19 cellular contexts compared by ENCODE assay signal in genomic region chr5:148586796-148587195, GRCh38.
"Had no signal": no experiment of that assay in that cellular context is flagged by ENCODE, and none has a peak within 500 bp of the region (broad histone marks: within the 10 kb centered on the region; RNA-seq: fewer than 3 reads in every experiment).

No MANE protein-coding gene starts in this region.

- ATAC-seq: effector memory CD8-positive, alpha-beta T cell; left ventricle myocardium superior; lower lobe of right lung; natural killer cell; right cardiac atrium; stimulated activated naive B cell treated with anti-CD40 and anti-IgM and Interleukin-4, amounts not matched to agents 10 μg/mL and 1 μg/mL and 100 μg/mL, for 72 hours had no signal

- H3K4me1 ChIP-seq: colonic mucosa, lower lobe of right lung, parathyroid adenoma, tibial nerve, upper lobe of left lung had no signal

- H3K4me3 ChIP-seq: colonic mucosa, lower lobe of right lung, thoracic aorta, tibial nerve, upper lobe of left lung had no signal

- H3K4me3 Mint-ChIP-seq: central memory CD8-positive, alpha-beta T cell; effector memory CD8-positive, alpha-beta T cell; natural killer cell; stimulated activated naive B cell treated with anti-CD40 and anti-IgM and Interleukin-4, amounts not matched to agents 10 μg/mL and 1 μg/mL and 100 μg/mL, for 72 hours; stimulated activated naive CD8-positive, alpha-beta T cell treated with anti-CD3 and anti-CD28 coated beads, Interleukin-15, Interleukin-2, amounts not matched to agents 100 ng/mL and 50 ng/mL, for 24 hours had no signal

- H3K27ac ChIP-seq: colonic mucosa, lower lobe of right lung, neutrophil, parathyroid adenoma, thoracic aorta, tibial nerve, upper lobe of left lung had no signal

- DNase-seq: colonic mucosa; dermis blood vessel endothelial cell; effector memory CD8-positive, alpha-beta T cell; left ventricle myocardium superior; lower lobe of right lung; natural killer cell; right cardiac atrium; small intestine; stimulated activated CD4-positive, alpha-beta T cell treated with anti-CD3 and anti-CD28 coated beads, Interleukin-15, amount 100 ng/mL, for 24 hours; stimulated activated CD4-positive, alpha-beta T cell treated with anti-CD3 and anti-CD28 coated beads, Interleukin-2, amount 100 ng/mL, for 48 hours; stimulated activated naive B cell treated with anti-CD40 and anti-IgM and Interleukin-4, amounts not matched to agents 10 μg/mL and 1 μg/mL and 100 μg/mL, for 72 hours; upper lobe of left lung had no signal

- H3K27ac Mint-ChIP-seq: effector memory CD8-positive, alpha-beta T cell; natural killer cell; progenitor cell of endocrine pancreas; stimulated activated naive B cell treated with anti-CD40 and anti-IgM and Interleukin-4, amounts not matched to agents 10 μg/mL and 1 μg/mL and 100 μg/mL, for 72 hours; stimulated activated naive CD8-positive, alpha-beta T cell treated with anti-CD3 and anti-CD28 coated beads, Interleukin-15, Interleukin-2, amounts not matched to agents 100 ng/mL and 50 ng/mL, for 24 hours had no signal

- H3K4me1 Mint-ChIP-seq: central memory CD8-positive, alpha-beta T cell; natural killer cell; stimulated activated naive B cell treated with anti-CD40 and anti-IgM and Interleukin-4, amounts not matched to agents 10 μg/mL and 1 μg/mL and 100 μg/mL, for 72 hours had no signal

- H3K9me3 ChIP-seq: colonic mucosa, lower lobe of right lung, neutrophil, thoracic aorta, tibial nerve, upper lobe of left lung had no signal

- H3K36me3 ChIP-seq: colonic mucosa, lower lobe of right lung, neutrophil, thoracic aorta, tibial nerve, upper lobe of left lung had no signal

- H3K36me3 Mint-ChIP-seq: natural killer cell; stimulated activated naive B cell treated with anti-CD40 and anti-IgM and Interleukin-4, amounts not matched to agents 10 μg/mL and 1 μg/mL and 100 μg/mL, for 72 hours had no signal

- H3K27me3 Mint-ChIP-seq: progenitor cell of endocrine pancreas; stimulated activated naive B cell treated with anti-CD40 and anti-IgM and Interleukin-4, amounts not matched to agents 10 μg/mL and 1 μg/mL and 100 μg/mL, for 72 hours had no signal

- H3K27me3 ChIP-seq: colonic mucosa, neutrophil, tibial nerve, upper lobe of left lung had no signal

- H3K9me3 Mint-ChIP-seq: central memory CD8-positive, alpha-beta T cell; effector memory CD8-positive, alpha-beta T cell; natural killer cell; stimulated activated naive B cell treated with anti-CD40 and anti-IgM and Interleukin-4, amounts not matched to agents 10 μg/mL and 1 μg/mL and 100 μg/mL, for 72 hours; stimulated activated naive CD8-positive, alpha-beta T cell treated with anti-CD3 and anti-CD28 coated beads, Interleukin-15, Interleukin-2, amounts not matched to agents 100 ng/mL and 50 ng/mL, for 24 hours had no signal
